In the genomic region with DNA sequence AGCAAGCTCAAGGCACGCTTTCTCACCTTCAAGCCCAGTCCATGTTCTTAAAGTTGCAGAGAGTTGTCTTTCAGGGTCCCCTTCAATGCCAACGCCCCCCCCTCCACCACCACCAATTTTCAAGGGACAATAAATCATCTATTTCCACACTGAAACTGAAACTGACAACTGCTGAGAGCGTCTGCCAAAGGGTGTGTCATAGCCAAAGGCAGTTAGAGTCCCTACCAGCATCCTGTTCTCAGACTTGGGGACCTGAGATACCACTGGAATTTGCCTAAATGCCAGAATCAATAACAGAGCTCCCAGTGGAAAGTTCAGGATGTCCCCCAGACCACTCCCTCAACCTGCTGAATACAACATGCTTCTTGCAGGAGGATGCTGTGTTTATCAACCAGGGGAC, we compare ENCODE assay signal across 11 cellular contexts.
DNase-seq lines count a peak whose midpoint lies in the region; ATAC-seq, FAIRE-seq and TF ChIP-seq lines count a peak whose summit lies in the region.
"Had no signal": no experiment of that assay in that cellular context is flagged by ENCODE, and none has a peak within 500 bp of the region (broad histone marks: within the 10 kb centered on the region; RNA-seq: fewer than 3 reads in every experiment).

No MANE protein-coding gene starts in this region.

- H3K9ac ChIP-seq in keratinocyte (ENCODE audit: control insufficient read depth, extremely low read depth, insufficient read depth, low read length) (no peak overlapping the region), smooth muscle cell (ENCODE audit: low read depth) (no peak overlapping the region)

- no peak overlapping the region for H3K27ac ChIP-seq in keratinocyte (ENCODE audit: control insufficient read depth, insufficient read depth, low read length)
- no peak overlapping the region for H3K27ac ChIP-seq in smooth muscle cell (ENCODE audit: low read depth)

- in situ Hi-C loops in SK-MEL-5 (cut with HindIII; ENCODE audit: low pct_unique_long_range_greater_than_20kb, low sequenced_read_pairs) = no loop called here

- dilution Hi-C loops in keratinocyte (cut with MboI; ENCODE audit: extremely low pct_ligation_motif_present, low sequenced_read_pairs) = no loop called here

- H3K36me3 ChIP-seq in keratinocyte (ENCODE audit: control insufficient read depth in 2 of 2, extremely low read depth in 1 of 2, insufficient read depth in 2 of 2, low read length in 2 of 2) = no peaks in the 10 kb centered on the region
- H3K36me3 ChIP-seq in smooth muscle cell (ENCODE audit: low read depth) = no peaks in the 10 kb centered on the region

- H3K4me1 ChIP-seq in keratinocyte (ENCODE audit: control insufficient read depth, extremely low read depth, insufficient read depth, low read length) (peaks cover 41% of the 10 kb centered on the region), smooth muscle cell (ENCODE audit: low read depth) (no peaks in the 10 kb centered on the region)

- H3K27me3 ChIP-seq in keratinocyte (ENCODE audit: control insufficient read depth, extremely low read depth, insufficient read depth, low read length) = no peaks in the 10 kb centered on the region
- H3K27me3 ChIP-seq in smooth muscle cell (ENCODE audit: low read depth) = no peaks in the 10 kb centered on the region

- no peaks in the 10 kb centered on the region for H3K79me2 ChIP-seq in keratinocyte (ENCODE audit: control insufficient read depth, insufficient read depth, low read length)
- H3K79me2 ChIP-seq in smooth muscle cell (ENCODE audit: low read depth) = no peaks in the 10 kb centered on the region

- WGBS in smooth muscle cell (ENCODE audit: low lambda C conversion rate) = 78% methylated on average over 3 of the region's 3 CpGs

- H3K4me3 ChIP-seq in keratinocyte (ENCODE audit: control insufficient read depth in 2 of 3, extremely low read depth in 1 of 3, insufficient read depth in 2 of 3, low read depth in 1 of 3, low read length in 3 of 3) (no peak overlapping the region), smooth muscle cell (no peak overlapping the region)

- peak; percentile 70 for DNase-seq in SK-MEL-5 (ENCODE audit: low read depth, low spot score)
- no peak for DNase-seq in keratinocyte (ENCODE audit: low read depth, low spot score)
- no peak for DNase-seq in left lobe of liver (ENCODE audit: low spot score)
- no peak for DNase-seq in smooth muscle cell (lab: John Stamatoyannopoulos, UW; ENCODE audit: unreplicated experiment)
- no peak for DNase-seq in NCI-H2029 treated with DMSO at 0.1 percent for 48 hours (lab: John Stamatoyannopoulos, UW)
- DNase-seq: activated CD4-positive, alpha-beta T cell treated with anti-CD3 and anti-CD28 coated beads for 36 hours; CD8-positive, alpha-beta T cell; nucleus accumbens had no signal

- H3F3A ChIP-seq in smooth muscle cell (ENCODE audit: low read depth) = no peaks in the 10 kb centered on the region

- no peak for TF ChIP-seq POLR2A in GM18505 (IDR thresholded peaks at IDR 0.05; ENCODE audit: borderline replicate concordance, extremely low read depth, insufficient read depth, insufficient read length)

- H3K9me3 ChIP-seq in keratinocyte (ENCODE audit: control insufficient read depth, low read depth, low read length) (no peaks in the 10 kb centered on the region), smooth muscle cell (replicated peaks; ENCODE audit: low read depth) (no peaks in the 10 kb centered on the region)

- H3K4me2 ChIP-seq in keratinocyte (ENCODE audit: control insufficient read depth, extremely low read depth, insufficient read depth, low read depth, low read length) (peak overlapping the region; percentile 61), smooth muscle cell (no peak overlapping the region)

- TF ChIP-seq CTCF in keratinocyte (optimal IDR thresholded peaks at IDR 0.05 in 1 of 3, IDR thresholded peaks at IDR 0.05 in 1 of 3, conservative IDR thresholded peaks at IDR 0.05 in 1 of 3; ENCODE audit: extremely low read depth in 1 of 3, insufficient read depth in 2 of 3, low read length in 3 of 3) = no peak
- TF ChIP-seq CTCF in smooth muscle cell (IDR thresholded peaks at IDR 0.05; ENCODE audit: borderline replicate concordance, insufficient read depth, poor library complexity, severe bottlenecking) = no peak

- H2AFZ ChIP-seq in keratinocyte (ENCODE audit: control insufficient read depth, low read length) = no peak overlapping the region
- no peak overlapping the region for H2AFZ ChIP-seq in smooth muscle cell (ENCODE audit: low read depth)

- FAIRE-seq in keratinocyte (lab: Jason Lieb, UNC) = peak; percentile 78

- peak; percentile 68 for ATAC-seq in GM18505 (IDR thresholded peaks at IDR 0.05; ENCODE audit: unreplicated experiment)
- peak; percentile 70 for ATAC-seq in HG03432 (IDR thresholded peaks at IDR 0.05; ENCODE audit: unreplicated experiment)
- no peak for ATAC-seq in left lobe of liver
- ATAC-seq in HG03520 (IDR thresholded peaks at IDR 0.05; ENCODE audit: unreplicated experiment) = no peak
- ATAC-seq: activated CD4-positive, alpha-beta T cell treated with anti-CD3 and anti-CD28 coated beads for 36 hours; CD8-positive, alpha-beta T cell had no signal

- H4K20me1 ChIP-seq in keratinocyte (ENCODE audit: control insufficient read depth, extremely low read depth, insufficient read depth, low read length) (no peaks in the 10 kb centered on the region), smooth muscle cell (ENCODE audit: low read depth) (no peaks in the 10 kb centered on the region)

- H3K9me1 ChIP-seq in keratinocyte (ENCODE audit: control insufficient read depth, extremely low read depth, insufficient read depth, low read length) = peaks cover 2% of the 10 kb centered on the region

Comparison
In these comparisons a context has a peak if more than half of its experiments do, and no peak if none do; other contexts are left out.
1. ATAC-seq: peak in GM18505 (single experiment) and HG03432 (single experiment); none in left lobe of liver (single experiment) and HG03520 (single experiment).